ENCODE assay signal across 10 cellular contexts in the genomic region with DNA sequence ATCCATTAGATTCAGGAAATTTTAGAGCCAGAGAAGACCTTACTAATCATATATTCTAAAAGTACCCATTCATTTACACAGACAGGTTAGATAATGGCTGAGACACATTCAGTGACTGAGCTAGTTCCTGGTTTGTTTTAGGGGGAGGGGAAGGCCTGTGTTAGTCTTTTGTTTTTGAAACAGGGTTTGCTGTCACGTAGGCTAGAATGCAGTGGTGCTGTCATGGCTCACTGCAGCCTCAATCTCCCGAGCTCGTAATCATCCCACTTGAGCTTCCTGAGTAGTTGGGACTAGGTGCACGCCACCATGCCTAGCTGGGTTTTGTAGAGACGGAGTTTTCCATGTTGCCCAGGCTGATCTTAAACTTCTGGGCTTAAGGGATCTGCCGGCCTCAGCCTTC. TPM values are rescaled to one million over a fixed set of nuclear protein-coding genes. Genes with fewer than 3 reads are reported as not detected.
DNase-seq lines count a peak whose midpoint lies in the region; ATAC-seq and TF ChIP-seq lines count a peak whose summit lies in the region.
"Had no signal": no experiment of that assay in that cellular context is flagged by ENCODE, and none has a peak within 500 bp of the region (broad histone marks: within the 10 kb centered on the region; RNA-seq: fewer than 3 reads in every experiment).

No MANE protein-coding gene starts in this region.

- no peak overlapping the region for H3K14ac ChIP-seq in mesenchymal stem cell (ENCODE audit: low read length in 2 of 2)

- H3K9me3 ChIP-seq in mesenchymal stem cell (ENCODE audit: control insufficient read depth, low read length) (no peaks in the 10 kb centered on the region), OCI-LY7 (ENCODE audit: low read length) (no peaks in the 10 kb centered on the region)
- H3K9me3 ChIP-seq: ascending aorta had no signal

- H4K91ac ChIP-seq in mesenchymal stem cell (ENCODE audit: low read length): no peak overlapping the region

- H3K79me2 ChIP-seq in OCI-LY7 (ENCODE audit: insufficient read depth, low read depth, low read length): peaks cover 89% of the 10 kb centered on the region

- H3K4ac ChIP-seq in mesenchymal stem cell (ENCODE audit: low read depth in 1 of 2, low read length in 2 of 2): no peak overlapping the region

- H2BK120ac ChIP-seq in mesenchymal stem cell (ENCODE audit: low read depth, low read length): no peak overlapping the region

- no peak for ATAC-seq in HG02610 (IDR thresholded peaks at IDR 0.05; ENCODE audit: unreplicated experiment)
- no peak for ATAC-seq in GM19463 (IDR thresholded peaks at IDR 0.05; ENCODE audit: unreplicated experiment)
- no peak for ATAC-seq in HG03039 (IDR thresholded peaks at IDR 0.05; ENCODE audit: unreplicated experiment)

- no peak overlapping the region for H3K4me2 ChIP-seq in mesenchymal stem cell (ENCODE audit: low read length, poor library complexity, severe bottlenecking)
- H3K4me2 ChIP-seq in OCI-LY7 (ENCODE audit: low read length): no peak overlapping the region

- H3K79me1 ChIP-seq in mesenchymal stem cell (replicated peaks; ENCODE audit: low read length, poor library complexity, severe bottlenecking): peaks cover 5% of the 10 kb centered on the region

- intact Hi-C loops in OCI-LY7 (cut with micrococcal nuclease; ENCODE audit: unreplicated experiment): loop anchor here (1.0 kb wide), 1 partner anchor 79 kb away; no protein-coding TSS in a partner anchor

- H2AK5ac ChIP-seq in mesenchymal stem cell (ENCODE audit: low read length, severe bottlenecking): no peak overlapping the region

- peak; percentile 62 for DNase-seq in ELF-1 (ENCODE audit: low read depth, low spot score)
- DNase-seq in NCI-H1436 treated with DMSO at 0.1 percent for 48 hours (lab: John Stamatoyannopoulos, UW): peak; percentile 42
- peak; percentile 25 for DNase-seq in mesenchymal stem cell
- no peak for DNase-seq in OCI-LY7 (ENCODE audit: low spot score)
- DNase-seq: activated CD8-positive, alpha-beta memory T cell treated with anti-CD3 and anti-CD28 coated beads, Interleukin-2, amount 10 ng/mL, durations not matched to agents 7 days and 5 days had no signal

- no peak overlapping the region for H4K8ac ChIP-seq in mesenchymal stem cell (ENCODE audit: low read length)

- no peaks in the 10 kb centered on the region for H3K27me3 ChIP-seq in mesenchymal stem cell (ENCODE audit: control insufficient read depth in 1 of 2, insufficient read depth in 1 of 2, low read length in 2 of 2)
- H3K27me3 ChIP-seq: ascending aorta had no signal

- BruUV-seq in OCI-LY7 (replicated peaks; lab: Mats Ljungman, UMichigan): no TSS peak

- peak overlapping the region; percentile 55 for H3K9ac ChIP-seq in mesenchymal stem cell (ENCODE audit: low read length)

- TF ChIP-seq CTCF in VCaP (conservative IDR thresholded peaks at IDR 0.05) (no peak), OCI-LY7 (conservative IDR thresholded peaks at IDR 0.05; ENCODE audit: low read length) (no peak)

- 76% methylated on average over 6 of the region's 6 CpGs for WGBS in mesenchymal stem cell

- H3K4me1 ChIP-seq in mesenchymal stem cell (ENCODE audit: control insufficient read depth, insufficient read depth, low read depth, low read length) (peaks cover 9% of the 10 kb centered on the region), OCI-LY7 (ENCODE audit: insufficient read depth, low read length, poor library complexity, severe bottlenecking) (no peaks in the 10 kb centered on the region)

- no peak overlapping the region for H3K18ac ChIP-seq in mesenchymal stem cell (ENCODE audit: low read depth in 1 of 2, low read length in 2 of 2)

- no peak overlapping the region for H2BK15ac ChIP-seq in mesenchymal stem cell (ENCODE audit: low read depth, poor library complexity, severe bottlenecking)

- H4K20me1 ChIP-seq in OCI-LY7 (ENCODE audit: insufficient read depth, low read length): peaks cover 38% of the 10 kb centered on the region

- no peaks in the 10 kb centered on the region for H3K9me2 ChIP-seq in OCI-LY7 (ENCODE audit: insufficient read depth, low read length)

- no peak overlapping the region for H3K23ac ChIP-seq in mesenchymal stem cell (ENCODE audit: low read length in 2 of 2)

- POLR2A ChIA-PET in OCI-LY7 (lab: Charles Lee): interaction anchor here (0.6 to 2.6 kb wide), 9 partner anchors 9 to 118 kb away, joined by 3 to 8 read pairs (median 5); no protein-coding TSS in a partner anchor

- no peak overlapping the region for H2BK12ac ChIP-seq in mesenchymal stem cell (ENCODE audit: low read length in 2 of 2)

- H2AFZ ChIP-seq in mesenchymal stem cell (ENCODE audit: low read depth, low read length) (no peak overlapping the region), OCI-LY7 (ENCODE audit: low read length) (no peak overlapping the region)

- H3K4me3 ChIP-seq in mesenchymal stem cell (ENCODE audit: insufficient read depth in 1 of 2, low read depth in 1 of 2, low read length in 2 of 2): peak overlapping the region in 1 of 2 experiments; percentile 48
- H3K4me3 ChIP-seq in OCI-LY7 (ENCODE audit: low read depth, low read length, poor library complexity, severe bottlenecking): no peak overlapping the region
- H3K4me3 ChIP-seq: ascending aorta had no signal

- H3K27ac ChIP-seq in VCaP (peak overlapping the region; percentile 41), mesenchymal stem cell (ENCODE audit: low read length, poor library complexity, severe bottlenecking) (no peak overlapping the region), OCI-LY7 (ENCODE audit: low read depth, low read length, poor library complexity, severe bottlenecking) (no peak overlapping the region)
- H3K27ac ChIP-seq: ascending aorta had no signal

- CTCF ChIA-PET in OCI-LY7 (lab: Charles Lee; ENCODE audit: unreplicated experiment): interaction anchor here (0.6 to 1.4 kb wide), 4 partner anchors 80 to 251 kb away, joined by 3 to 5 read pairs (median 4); no protein-coding TSS in a partner anchor

- no peak overlapping the region for H2BK5ac ChIP-seq in mesenchymal stem cell (ENCODE audit: low read depth, low read length, poor library complexity, severe bottlenecking)

- peaks cover 0 to 24% of the 10 kb centered on the region in 2 experiments for H3K36me3 ChIP-seq in mesenchymal stem cell (ENCODE audit: control insufficient read depth in 1 of 2, insufficient read depth in 2 of 2, low read depth in 1 of 2, low read length in 2 of 2)
- no peaks in the 10 kb centered on the region for H3K36me3 ChIP-seq in OCI-LY7 (ENCODE audit: insufficient read depth, low read length)
- H3K36me3 ChIP-seq: ascending aorta had no signal

RNA-seq across cellular contexts. Expression of gene RBPJ, which starts 10.1 kb away (rescaled TPM):
- 55.7 TPM for polyA plus RNA-seq in mesenchymal stem cell (2013, experiment 1 of 2)
- 54.9 TPM for polyA plus RNA-seq in mesenchymal stem cell (2013, experiment 2 of 2)
- total RNA-seq in OCI-LY7 (2014; rRNA removed; shearing (Covaris generic)): 33.2 and 39.9 TPM in 2 replicates
- total RNA-seq in OCI-LY7 (2022): 61.1 and 61.4 TPM in 2 replicates
